14 cellular contexts compared by ENCODE assay signal in the genomic region with DNA sequence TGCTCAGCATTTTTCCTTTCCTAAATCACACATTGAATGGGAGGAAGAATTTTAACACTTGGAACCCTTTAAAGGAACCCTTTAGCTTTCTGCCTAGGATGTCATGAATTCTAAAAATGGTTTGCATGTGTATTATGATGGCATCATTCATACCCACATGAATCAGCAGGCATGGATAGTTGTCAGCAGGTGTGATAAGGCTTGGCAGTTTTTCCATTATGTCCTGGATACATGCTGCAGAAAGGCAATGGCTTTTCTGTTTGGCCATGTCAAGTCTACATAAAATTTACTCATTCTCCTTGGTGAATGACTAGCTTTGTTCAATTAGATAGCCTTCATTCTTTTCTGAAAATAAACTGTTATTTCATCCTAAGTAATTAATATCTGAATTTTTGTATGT.
"Had no signal": no experiment of that assay in that cellular context is flagged by ENCODE, and none has a peak within 500 bp of the region (broad histone marks: within the 10 kb centered on the region; RNA-seq: fewer than 3 reads in every experiment).

No MANE protein-coding gene starts in this region.

- H3K4me3 ChIP-seq: prostate gland, spleen, upper lobe of right lung had no signal

- H3K36me3 ChIP-seq: prostate gland, spleen, upper lobe of right lung had no signal

- H3K4me1 ChIP-seq: prostate gland, spleen, upper lobe of right lung had no signal

- H3K9me3 ChIP-seq: prostate gland, spleen, upper lobe of right lung had no signal

- H3K27ac ChIP-seq: prostate gland, spleen, upper lobe of right lung had no signal

- DNase-seq: activated CD4-positive, alpha-beta T cell treated with anti-CD3 and anti-CD28 coated beads, Interleukin-2, amount 50 U/mL, for 4 hours; activated CD4-positive, CD25-positive, alpha-beta regulatory T cell treated with anti-CD3 and anti-CD28 coated beads, Interleukin-2, amount 50 U/mL, for 72 hours; activated naive CD4-positive, alpha-beta T cell treated with anti-CD3 and anti-CD28 coated beads for 36 hours; activated naive CD8-positive, alpha-beta T cell treated with anti-CD3 and anti-CD28 coated beads, Interleukin-2, amount 50 U/mL, for 24 hours; activated T-cell treated with anti-CD3 and anti-CD28 coated beads for 4 hours; aorta; hypothalamus; nephron progenitor cell; occipital lobe; spleen; stimulated activated naive CD8-positive, alpha-beta T cell treated with anti-CD3 and anti-CD28 coated beads, Interleukin-15, amount 100 ng/mL, for 72 hours; upper lobe of right lung had no signal

- ATAC-seq: activated naive CD8-positive, alpha-beta T cell treated with anti-CD3 and anti-CD28 coated beads, Interleukin-2, amount 50 U/mL, for 24 hours; sciatic nerve; stimulated activated naive CD8-positive, alpha-beta T cell treated with anti-CD3 and anti-CD28 coated beads, Interleukin-15, amount 100 ng/mL, for 72 hours; upper lobe of right lung had no signal

- H3K27me3 ChIP-seq: spleen, upper lobe of right lung had no signal
